Comparison of ENCODE assay signal across 15 cellular contexts in genomic region chr3:52679139-52679538, GRCh38. TPM values are rescaled to one million over a fixed set of nuclear protein-coding genes. Genes with fewer than 3 reads are reported as not detected.
DNase-seq lines count a peak whose midpoint lies in the region; ATAC-seq, FAIRE-seq and TF ChIP-seq lines count a peak whose summit lies in the region.
"Had no signal": no experiment of that assay in that cellular context is flagged by ENCODE, and none has a peak within 500 bp of the region (broad histone marks: within the 10 kb centered on the region; RNA-seq: fewer than 3 reads in every experiment).

No MANE protein-coding gene starts in this region.

- no peak overlapping the region for H3K4me2 ChIP-seq in GM23338
- no peak overlapping the region for H3K4me2 ChIP-seq in K562 (ENCODE audit: insufficient read depth, low read length)
- no peak overlapping the region for H3K4me2 ChIP-seq in keratinocyte (ENCODE audit: control insufficient read depth, extremely low read depth, insufficient read depth, low read depth, low read length)

- no peaks in the 10 kb centered on the region for H3K9me3 ChIP-seq in K562 (replicated peaks; ENCODE audit: control insufficient read depth, insufficient read depth, low read depth, low read length)
- H3K9me3 ChIP-seq in keratinocyte (ENCODE audit: control insufficient read depth, low read depth, low read length), result no peaks in the 10 kb centered on the region
- H3K9me3 ChIP-seq: BLaER1 treated with 17β-estradiol and CSF1 and Interleukin-3, amounts not matched to agents 10 nM and 100 nM had no signal

- H3K36me3 ChIP-seq in ACC112 (ENCODE audit: insufficient read depth, low read length) (peaks cover 34% of the 10 kb centered on the region), GM23338 (ENCODE audit: insufficient read depth) (peaks cover 24% of the 10 kb centered on the region), K562 (ENCODE audit: control insufficient read depth, insufficient read depth, low read length) (peaks cover 52% of the 10 kb centered on the region; the same call in 2 of the 3 replicates), keratinocyte (ENCODE audit: control insufficient read depth in 2 of 2, extremely low read depth in 1 of 2, insufficient read depth in 2 of 2, low read length in 2 of 2) (peaks cover 17 to 25% of the 10 kb centered on the region in 2 experiments), H7 (replicated peaks; ENCODE audit: control insufficient read depth, insufficient read depth, low read length) (peaks cover 10% of the 10 kb centered on the region)

- TF ChIP-seq CTCF in GM23338 (conservative IDR thresholded peaks at IDR 0.05; ENCODE audit: low read depth in 2 of 2) (no peak), K562 (IDR thresholded peaks at IDR 0.05 in 2 of 3, conservative IDR thresholded peaks at IDR 0.05 in 1 of 3; ENCODE audit: insufficient read depth in 2 of 3, low read depth in 1 of 3, low read length in 3 of 3) (no peak), keratinocyte (optimal IDR thresholded peaks at IDR 0.05 in 1 of 3, IDR thresholded peaks at IDR 0.05 in 1 of 3, conservative IDR thresholded peaks at IDR 0.05 in 1 of 3; ENCODE audit: extremely low read depth in 1 of 3, insufficient read depth in 2 of 3, low read length in 3 of 3) (no peak)

- no peaks in the 10 kb centered on the region for H3K9me3 Mint-ChIP-seq in GM23338
- H3K9me3 Mint-ChIP-seq: type B pancreatic cell had no signal

- no peaks in the 10 kb centered on the region for H3K27me3 ChIP-seq in ACC112 (ENCODE audit: insufficient read depth, low read length)
- H3K27me3 ChIP-seq in GM23338 (ENCODE audit: insufficient read depth), result no peaks in the 10 kb centered on the region
- H3K27me3 ChIP-seq in K562 (ENCODE audit: control insufficient read depth in 2 of 2, insufficient read depth in 2 of 2, low read length in 2 of 2), result no peaks in the 10 kb centered on the region
- H3K27me3 ChIP-seq in keratinocyte (ENCODE audit: control insufficient read depth, extremely low read depth, insufficient read depth, low read length), result no peaks in the 10 kb centered on the region
- no peaks in the 10 kb centered on the region for H3K27me3 ChIP-seq in H7 (ENCODE audit: control insufficient read depth, insufficient read depth, low read length)
- H3K27me3 ChIP-seq: BLaER1 treated with 17β-estradiol and CSF1 and Interleukin-3, amounts not matched to agents 10 nM and 100 nM had no signal

- ATAC-seq in GM23338 (no peak), K562 (no peak)
- ATAC-seq: GM12878 had no signal

- H3K9ac ChIP-seq in K562 (ENCODE audit: insufficient read depth in 1 of 2, low read depth in 2 of 2, low read length in 2 of 2) (no peak overlapping the region), keratinocyte (ENCODE audit: control insufficient read depth, extremely low read depth, insufficient read depth, low read length) (no peak overlapping the region)
- H3K9ac ChIP-seq: BLaER1 treated with 17β-estradiol and CSF1 and Interleukin-3, amounts not matched to agents 10 nM and 100 nM had no signal

- DNase-seq in GM23338 (ENCODE audit: low spot score), result no peak
- DNase-seq in K562 (ENCODE audit: extremely low read depth in 1 of 4, low spot score in 3 of 4), result no peak
- no peak for DNase-seq in keratinocyte (ENCODE audit: low read depth, low spot score)
- DNase-seq in SHP77 treated with DMSO at 0.1 percent for 48 hours (lab: John Stamatoyannopoulos, UW), result no peak
- DNase-seq in kidney tubule cell (ENCODE audit: low spot score), result no peak
- no peak for DNase-seq in RCC 7860 (ENCODE audit: low spot score)
- no peak for DNase-seq in H7
- DNase-seq: anterior cingulate cortex; effector memory CD4-positive, alpha-beta T cell; SIG-M5; stimulated activated CD4-positive, alpha-beta T cell treated with anti-CD3 and anti-CD28 coated beads, Interleukin-15, amount 100 ng/mL, for 24 hours had no signal

- no peak for TF ChIP-seq RAD21 in K562 (CRISPR knock-in tag; conservative IDR thresholded peaks at IDR 0.05 in 1 of 2, IDR thresholded peaks at IDR 0.05 in 1 of 2)

- H3K27ac ChIP-seq in ACC112 (ENCODE audit: low read depth, low read length) (peak overlapping the region; percentile 53), GM23338 (ENCODE audit: low read depth) (0 out of 2 replicates have a peak overlapping the region, but pooled peaks have one; percentile 45), K562 (ENCODE audit: extremely low read depth, low read depth, low read length) (no peak overlapping the region; the same call in 2 of the 3 replicates), keratinocyte (ENCODE audit: control insufficient read depth, insufficient read depth, low read length) (peak overlapping the region; percentile 71)

- dilution Hi-C loops in keratinocyte (cut with MboI; ENCODE audit: extremely low pct_ligation_motif_present, low sequenced_read_pairs), result no loop called here

- H3K4me1 Mint-ChIP-seq in GM23338, result peaks cover 15% of the 10 kb centered on the region

- H3K36me3 Mint-ChIP-seq in GM23338 (ENCODE audit: low read depth), result peaks cover 39% of the 10 kb centered on the region

- BruUV-seq in K562 (replicated peaks; lab: Mats Ljungman, UMichigan), result no TSS peak

- H3K79me2 ChIP-seq in ACC112 (ENCODE audit: control insufficient read depth, insufficient read depth, low read length, unreplicated experiment), result peaks cover 59% of the 10 kb centered on the region
- H3K79me2 ChIP-seq in GM23338 (replicated peaks; ENCODE audit: insufficient read depth), result peaks cover 44% of the 10 kb centered on the region
- peaks cover 34% of the 10 kb centered on the region for H3K79me2 ChIP-seq in K562 (ENCODE audit: control insufficient read depth, insufficient read depth, low read length)
- H3K79me2 ChIP-seq in keratinocyte (ENCODE audit: control insufficient read depth, insufficient read depth, low read length), result peaks cover 32% of the 10 kb centered on the region

- no peak for TF ChIP-seq POLR2A in K562 (conservative IDR thresholded peaks at IDR 0.05)

- H3K9me2 ChIP-seq in GM23338 (ENCODE audit: insufficient read depth), result no peaks in the 10 kb centered on the region

- FAIRE-seq in K562 (lab: Jason Lieb, UNC) (no peak), keratinocyte (lab: Jason Lieb, UNC) (no peak), RCC 7860 (lab: Jason Lieb, UNC) (no peak)

- no peak overlapping the region for H3K4me3 Mint-ChIP-seq in GM23338
- H3K4me3 Mint-ChIP-seq: type B pancreatic cell had no signal

- in situ Hi-C loops in K562 (cut with MboI), result no loop called here

- no peaks in the 10 kb centered on the region; the same call in none of the 2 replicates for H4K20me1 ChIP-seq in GM23338 (replicated peaks; ENCODE audit: insufficient read depth)
- no peaks in the 10 kb centered on the region for H4K20me1 ChIP-seq in K562 (replicated peaks; ENCODE audit: control insufficient read depth, insufficient read depth, low read length)
- H4K20me1 ChIP-seq in keratinocyte (ENCODE audit: control insufficient read depth, extremely low read depth, insufficient read depth, low read length), result no peaks in the 10 kb centered on the region

- POLR2A ChIA-PET in K562 (lab: Yijun Ruan, JAX), result interaction anchor here (0.8 to 0.9 kb wide), 2 partner anchors 95 to 189 kb away, joined by 3 to 4 read pairs; no protein-coding TSS in a partner anchor

- no peak for TF ChIP-seq EP300 in K562 (IDR thresholded peaks at IDR 0.05; ENCODE audit: low read length)

- peak overlapping the region; percentile 66; the same call in 1 of the 2 replicates for H3K27ac Mint-ChIP-seq in GM23338

- no peak overlapping the region for H3K4me3 ChIP-seq in ACC112 (ENCODE audit: low read depth, low read length)
- no peak overlapping the region for H3K4me3 ChIP-seq in GM23338
- no peak overlapping the region for H3K4me3 ChIP-seq in K562
- H3K4me3 ChIP-seq in keratinocyte (ENCODE audit: control insufficient read depth in 2 of 3, extremely low read depth in 1 of 3, insufficient read depth in 2 of 3, low read depth in 1 of 3, low read length in 3 of 3), result no peak overlapping the region
- no peak overlapping the region for H3K4me3 ChIP-seq in H7 (ENCODE audit: insufficient read depth, low read depth, low read length)
- H3K4me3 ChIP-seq: GM12878 had no signal

- 75% methylated on average over 4 of the region's 4 CpGs for WGBS in K562 (ENCODE audit: insufficient coverage, low coverage, missing lambda C conversion rate)

- no peaks in the 10 kb centered on the region for H3K9me1 ChIP-seq in K562 (ENCODE audit: control insufficient read depth, insufficient read depth, low read length)
- no peaks in the 10 kb centered on the region for H3K9me1 ChIP-seq in keratinocyte (ENCODE audit: control insufficient read depth, extremely low read depth, insufficient read depth, low read length)

- 0 out of 2 replicates have a peak, but pooled peaks cover 2% of the 10 kb centered on the region for H3F3A ChIP-seq in GM23338 (replicated peaks; ENCODE audit: low read depth)

- no peak overlapping the region for H2AFZ ChIP-seq in ACC112 (ENCODE audit: low read length, unreplicated experiment)
- no peak overlapping the region for H2AFZ ChIP-seq in GM23338
- no peak overlapping the region for H2AFZ ChIP-seq in K562 (ENCODE audit: low read depth, low read length)
- H2AFZ ChIP-seq in keratinocyte (ENCODE audit: control insufficient read depth, low read length), result no peak overlapping the region

- intact Hi-C loops in K562 (cut with micrococcal nuclease), result no loop called here

- H3K4me1 ChIP-seq in ACC112 (ENCODE audit: control insufficient read depth, insufficient read depth, low read length, unreplicated experiment), result peaks cover 41% of the 10 kb centered on the region
- H3K4me1 ChIP-seq in GM23338 (ENCODE audit: insufficient read depth), result no peaks in the 10 kb centered on the region; the same call in 1 of the 2 replicates
- H3K4me1 ChIP-seq in K562 (replicated peaks in 1 of 2; ENCODE audit: control insufficient read depth in 2 of 2, insufficient read depth in 2 of 2, low read length in 2 of 2), result peaks cover 0 to 27% of the 10 kb centered on the region in 2 experiments; a peak in 2 of 5 replicates
- peaks cover 19% of the 10 kb centered on the region for H3K4me1 ChIP-seq in keratinocyte (ENCODE audit: control insufficient read depth, extremely low read depth, insufficient read depth, low read length)

- CTCF ChIA-PET in K562 (lab: Yijun Ruan, JAX; ENCODE audit: low intra/inter-chr PET ratio), result no interaction called here

- H3K27me3 Mint-ChIP-seq in GM23338 (ENCODE audit: insufficient read depth, low read depth, poor library complexity), result peaks cover 2% of the 10 kb centered on the region
- H3K27me3 Mint-ChIP-seq: type B pancreatic cell had no signal

RNA-seq across cellular contexts. Expression of gene PBRM1, which starts 6.6 kb away (rescaled TPM):
- total RNA-seq in GM23338 (2014; rRNA removed; shearing (Covaris generic)), result 72.5 and 80.7 TPM in 2 replicates
- polyA plus RNA-seq in GM23338 (2016; fragmentation: Nextera tagmentation; extraction: Ambion mirVana), result 40.8 and 57.5 TPM in 2 replicates
- 36.5 and 114 TPM in 2 replicates for total RNA-seq in K562 (2011; cell fraction: chromatin; rRNA removed; ENCODE audit: low replicate concordance)
- total RNA-seq in K562 (2011; cell fraction: nucleolus; rRNA removed), result 16.7 and 24.9 TPM in 2 replicates
- 31.6 and 36.0 TPM in 2 replicates for total RNA-seq in K562 (2011; cell fraction: nucleoplasm; rRNA removed)
- total RNA-seq in K562 (2014; rRNA removed), result 15.6 and 18.6 TPM in 2 replicates
- 26.8 and 32.2 TPM in 2 replicates for total RNA-seq in K562 (2014; rRNA removed; fragmentation: Illumina TruSeq; extraction: Trizol)
- total RNA-seq in K562 (2015; rRNA removed; fragmentation: Illumina TruSeq; extraction: Trizol), result 28.7 and 31.8 TPM in 2 replicates
- total RNA-seq in K562 (2021), result 25.5 and 28.9 TPM in 2 replicates
- 15.4 and 19.0 TPM in 2 replicates for polyA plus RNA-seq in K562 (2011; rRNA removed)
- polyA plus RNA-seq in K562 (2011; cell fraction: cytosol; rRNA removed), result 8.8 and 9.8 TPM in 2 replicates
- polyA plus RNA-seq in K562 (2011; cell fraction: nucleus; rRNA removed), result 36.0 and 41.4 TPM in 2 replicates
- polyA plus RNA-seq in K562 (2012), result 16.3 TPM in 2 replicates
- 20.8 and 23.5 TPM in 2 replicates for polyA plus RNA-seq in K562 (2014; fragmentation: Illumina TruSeq; extraction: Trizol)
- 1 to 10 TPM; 3.9 to 7.0 TPM for polyA plus RNA-seq in K562 (2014; fragmentation: Nextera tagmentation; extraction: Ambion mirVana)
- 14.1 and 14.5 TPM in 2 replicates for polyA plus RNA-seq in K562 (2014; rRNA removed)
- polyA minus RNA-seq in K562 (2011; rRNA and poly(A)+ RNA removed), result 50.0 and 69.4 TPM in 2 replicates
- 13.5 and 16.0 TPM in 2 replicates for polyA minus RNA-seq in K562 (2011; cell fraction: cytosol; rRNA and poly(A)+ RNA removed)
- polyA minus RNA-seq in K562 (2011; cell fraction: nucleus; rRNA and poly(A)+ RNA removed), result 39.2 and 67.3 TPM in 2 replicates
- polyA plus RNA-seq in keratinocyte, result 20.3 to 26.0 TPM (median 25.7 TPM) in 3 replicates
- 18.5 TPM for polyA plus RNA-seq in keratinocyte (2011; ENCODE audit: low read depth)
- 11.8 and 23.8 TPM in 2 replicates for polyA plus RNA-seq in keratinocyte (2011; cell fraction: cytosol; rRNA removed)
- 28.7 and 36.5 TPM in 2 replicates for polyA plus RNA-seq in keratinocyte (2011; cell fraction: nucleus; rRNA removed)
- 13.3 and 25.6 TPM in 2 replicates for polyA plus RNA-seq in keratinocyte (2012; ENCODE audit: low replicate concordance)
- 30.7 to 90.9 TPM (median 46.0 TPM) in 3 replicates for polyA minus RNA-seq in keratinocyte
- 30.7 TPM for polyA minus RNA-seq in keratinocyte (2011; cell fraction: cytosol; rRNA and poly(A)+ RNA removed)
- polyA minus RNA-seq in keratinocyte (2011; cell fraction: nucleus; rRNA and poly(A)+ RNA removed), result 47.6 and 109 TPM in 2 replicates
- total RNA-seq in H7 (2014; rRNA removed; shearing (Covaris generic)), result 29.1 and 39.6 TPM in 2 replicates

RNA-seq across cellular contexts. Expression of gene GNL3, which starts 6.7 kb away (rescaled TPM):
- total RNA-seq in GM23338 (2014; rRNA removed; shearing (Covaris generic)), result 138 and 169 TPM in 2 replicates
- polyA plus RNA-seq in GM23338 (2016; fragmentation: Nextera tagmentation; extraction: Ambion mirVana), result 177 and 205 TPM in 2 replicates
- 214 and 484 TPM in 2 replicates for total RNA-seq in K562 (2011; cell fraction: chromatin; rRNA removed; ENCODE audit: low replicate concordance)
- 114 and 127 TPM in 2 replicates for total RNA-seq in K562 (2011; cell fraction: nucleolus; rRNA removed)
- 163 and 172 TPM in 2 replicates for total RNA-seq in K562 (2011; cell fraction: nucleoplasm; rRNA removed)
- total RNA-seq in K562 (2014; rRNA removed), result 157 and 168 TPM in 2 replicates
- 240 and 284 TPM in 2 replicates for total RNA-seq in K562 (2014; rRNA removed; fragmentation: Illumina TruSeq; extraction: Trizol)
- 253 and 284 TPM in 2 replicates for total RNA-seq in K562 (2015; rRNA removed; fragmentation: Illumina TruSeq; extraction: Trizol)
- 132 and 146 TPM in 2 replicates for total RNA-seq in K562 (2021)
- 156 and 166 TPM in 2 replicates for polyA plus RNA-seq in K562 (2011; rRNA removed)
- 30.4 and 51.7 TPM in 2 replicates for polyA plus RNA-seq in K562 (2011; cell fraction: cytosol; rRNA removed)
- 178 and 302 TPM in 2 replicates for polyA plus RNA-seq in K562 (2011; cell fraction: nucleus; rRNA removed)
- 61.2 and 109 TPM in 2 replicates for polyA plus RNA-seq in K562 (2012)
- 239 and 287 TPM in 2 replicates for polyA plus RNA-seq in K562 (2014; fragmentation: Illumina TruSeq; extraction: Trizol)
- polyA plus RNA-seq in K562 (2014; fragmentation: Nextera tagmentation; extraction: Ambion mirVana), result 100 to 1,000 TPM; 220 to 313 TPM
- 210 and 219 TPM in 2 replicates for polyA plus RNA-seq in K562 (2014; rRNA removed)
- 92.1 and 131 TPM in 2 replicates for polyA minus RNA-seq in K562 (2011; rRNA and poly(A)+ RNA removed)
- polyA minus RNA-seq in K562 (2011; cell fraction: cytosol; rRNA and poly(A)+ RNA removed), result 31.6 and 40.7 TPM in 2 replicates
- 92.4 and 200 TPM in 2 replicates for polyA minus RNA-seq in K562 (2011; cell fraction: nucleus; rRNA and poly(A)+ RNA removed)
- 65.7 to 128 TPM (median 77.4 TPM) in 3 replicates for polyA plus RNA-seq in keratinocyte
- 938 TPM for polyA plus RNA-seq in keratinocyte (2011; ENCODE audit: low read depth)
- polyA plus RNA-seq in keratinocyte (2011; cell fraction: cytosol; rRNA removed), result 51.0 and 81.5 TPM in 2 replicates
- 126 and 174 TPM in 2 replicates for polyA plus RNA-seq in keratinocyte (2011; cell fraction: nucleus; rRNA removed)
- 92.9 and 94.3 TPM in 2 replicates for polyA plus RNA-seq in keratinocyte (2012; ENCODE audit: low replicate concordance)
- 12.8 to 47.4 TPM (median 22.8 TPM) in 3 replicates for polyA minus RNA-seq in keratinocyte
- 14.8 TPM for polyA minus RNA-seq in keratinocyte (2011; cell fraction: cytosol; rRNA and poly(A)+ RNA removed)
- polyA minus RNA-seq in keratinocyte (2011; cell fraction: nucleus; rRNA and poly(A)+ RNA removed), result 35.8 and 62.9 TPM in 2 replicates
- 148 and 237 TPM in 2 replicates for total RNA-seq in H7 (2014; rRNA removed; shearing (Covaris generic))

RNA-seq across cellular contexts. Expression of gene GLT8D1, which starts 26.5 kb away (rescaled TPM):
- total RNA-seq in GM23338 (2014; rRNA removed; shearing (Covaris generic)), result 40.8 and 50.7 TPM in 2 replicates
- 24.6 and 30.0 TPM in 2 replicates for polyA plus RNA-seq in GM23338 (2016; fragmentation: Nextera tagmentation; extraction: Ambion mirVana)
- 61.4 and 99.0 TPM in 2 replicates for total RNA-seq in K562 (2011; cell fraction: chromatin; rRNA removed; ENCODE audit: low replicate concordance)
- 49.5 and 50.0 TPM in 2 replicates for total RNA-seq in K562 (2011; cell fraction: nucleolus; rRNA removed)
- total RNA-seq in K562 (2011; cell fraction: nucleoplasm; rRNA removed), result 58.9 and 61.7 TPM in 2 replicates
- 31.3 and 33.0 TPM in 2 replicates for total RNA-seq in K562 (2014; rRNA removed)
- 34.7 and 38.5 TPM in 2 replicates for total RNA-seq in K562 (2014; rRNA removed; fragmentation: Illumina TruSeq; extraction: Trizol)
- 33.1 and 34.8 TPM in 2 replicates for total RNA-seq in K562 (2015; rRNA removed; fragmentation: Illumina TruSeq; extraction: Trizol)
- total RNA-seq in K562 (2021), result 26.7 and 28.6 TPM in 2 replicates
- 59.5 and 65.9 TPM in 2 replicates for polyA plus RNA-seq in K562 (2011; rRNA removed)
- 33.7 and 36.0 TPM in 2 replicates for polyA plus RNA-seq in K562 (2011; cell fraction: cytosol; rRNA removed)
- 65.1 and 85.6 TPM in 2 replicates for polyA plus RNA-seq in K562 (2011; cell fraction: nucleus; rRNA removed)
- 35.9 and 44.1 TPM in 2 replicates for polyA plus RNA-seq in K562 (2012)
- 38.6 and 43.7 TPM in 2 replicates for polyA plus RNA-seq in K562 (2014; fragmentation: Illumina TruSeq; extraction: Trizol)
- 10 to 100 TPM; 14.1 to 21.6 TPM for polyA plus RNA-seq in K562 (2014; fragmentation: Nextera tagmentation; extraction: Ambion mirVana)
- polyA plus RNA-seq in K562 (2014; rRNA removed), result 33.7 and 34.4 TPM in 2 replicates
- polyA minus RNA-seq in K562 (2011; rRNA and poly(A)+ RNA removed), result 36.5 and 37.0 TPM in 2 replicates
- polyA minus RNA-seq in K562 (2011; cell fraction: cytosol; rRNA and poly(A)+ RNA removed), result 15.5 and 16.5 TPM in 2 replicates
- 22.8 and 34.1 TPM in 2 replicates for polyA minus RNA-seq in K562 (2011; cell fraction: nucleus; rRNA and poly(A)+ RNA removed)
- polyA plus RNA-seq in keratinocyte, result 52.6 to 66.4 TPM (median 54.0 TPM) in 3 replicates
- polyA plus RNA-seq in keratinocyte (2011; ENCODE audit: low read depth), result 34.1 TPM
- polyA plus RNA-seq in keratinocyte (2011; cell fraction: cytosol; rRNA removed), result 33.0 and 59.5 TPM in 2 replicates
- 115 and 119 TPM in 2 replicates for polyA plus RNA-seq in keratinocyte (2011; cell fraction: nucleus; rRNA removed)
- polyA plus RNA-seq in keratinocyte (2012; ENCODE audit: low replicate concordance), result 32.0 and 41.1 TPM in 2 replicates
- polyA minus RNA-seq in keratinocyte, result 18.2 to 29.4 TPM (median 26.5 TPM) in 3 replicates
- polyA minus RNA-seq in keratinocyte (2011; cell fraction: cytosol; rRNA and poly(A)+ RNA removed), result 38.4 TPM
- polyA minus RNA-seq in keratinocyte (2011; cell fraction: nucleus; rRNA and poly(A)+ RNA removed), result 24.5 and 34.1 TPM in 2 replicates
- 48.2 and 65.7 TPM in 2 replicates for total RNA-seq in H7 (2014; rRNA removed; shearing (Covaris generic))

RNA-seq across cellular contexts. Expression of gene SPCS1, which starts 26.8 kb away (rescaled TPM):
- total RNA-seq in GM23338 (2014; rRNA removed; shearing (Covaris generic)), result 165 and 187 TPM in 2 replicates
- polyA plus RNA-seq in GM23338 (2016; fragmentation: Nextera tagmentation; extraction: Ambion mirVana), result 277 and 288 TPM in 2 replicates
- total RNA-seq in K562 (2011; cell fraction: chromatin; rRNA removed; ENCODE audit: low replicate concordance), result 34.7 and 47.5 TPM in 2 replicates
- total RNA-seq in K562 (2011; cell fraction: nucleolus; rRNA removed), result 40.5 and 56.0 TPM in 2 replicates
- total RNA-seq in K562 (2011; cell fraction: nucleoplasm; rRNA removed), result 70.4 and 81.2 TPM in 2 replicates
- total RNA-seq in K562 (2014; rRNA removed), result 66.4 and 85.0 TPM in 2 replicates
- total RNA-seq in K562 (2014; rRNA removed; fragmentation: Illumina TruSeq; extraction: Trizol), result 110 and 134 TPM in 2 replicates
- total RNA-seq in K562 (2015; rRNA removed; fragmentation: Illumina TruSeq; extraction: Trizol), result 124 and 127 TPM in 2 replicates
- 103 and 110 TPM in 2 replicates for total RNA-seq in K562 (2021)
- 62.3 and 73.9 TPM in 2 replicates for polyA plus RNA-seq in K562 (2011; rRNA removed)
- 107 and 117 TPM in 2 replicates for polyA plus RNA-seq in K562 (2011; cell fraction: cytosol; rRNA removed)
- polyA plus RNA-seq in K562 (2011; cell fraction: nucleus; rRNA removed), result 24.9 and 35.8 TPM in 2 replicates
- 147 TPM in 2 replicates for polyA plus RNA-seq in K562 (2012)
- polyA plus RNA-seq in K562 (2014; fragmentation: Illumina TruSeq; extraction: Trizol), result 127 and 141 TPM in 2 replicates
- polyA plus RNA-seq in K562 (2014; fragmentation: Nextera tagmentation; extraction: Ambion mirVana), result 100 to 1,000 TPM; 504 to 567 TPM
- polyA plus RNA-seq in K562 (2014; rRNA removed), result 107 and 136 TPM in 2 replicates
- 67.7 and 79.5 TPM in 2 replicates for polyA minus RNA-seq in K562 (2011; rRNA and poly(A)+ RNA removed)
- polyA minus RNA-seq in K562 (2011; cell fraction: cytosol; rRNA and poly(A)+ RNA removed), result 70.8 and 79.2 TPM in 2 replicates
- 11.3 and 18.3 TPM in 2 replicates for polyA minus RNA-seq in K562 (2011; cell fraction: nucleus; rRNA and poly(A)+ RNA removed)
- 99.4 to 142 TPM (median 140 TPM) in 3 replicates for polyA plus RNA-seq in keratinocyte
- 154 TPM for polyA plus RNA-seq in keratinocyte (2011; ENCODE audit: low read depth)
- polyA plus RNA-seq in keratinocyte (2011; cell fraction: cytosol; rRNA removed), result 135 and 178 TPM in 2 replicates
- 79.5 and 100 TPM in 2 replicates for polyA plus RNA-seq in keratinocyte (2011; cell fraction: nucleus; rRNA removed)
- 157 and 161 TPM in 2 replicates for polyA plus RNA-seq in keratinocyte (2012; ENCODE audit: low replicate concordance)
- polyA minus RNA-seq in keratinocyte, result 52.6 to 90.4 TPM (median 61.5 TPM) in 3 replicates
- 134 TPM for polyA minus RNA-seq in keratinocyte (2011; cell fraction: cytosol; rRNA and poly(A)+ RNA removed)
- 31.9 and 37.9 TPM in 2 replicates for polyA minus RNA-seq in keratinocyte (2011; cell fraction: nucleus; rRNA and poly(A)+ RNA removed)
- total RNA-seq in H7 (2014; rRNA removed; shearing (Covaris generic)), result 84.5 and 85.3 TPM in 2 replicates
